15 cellular contexts compared by ENCODE assay signal in the genomic region with DNA sequence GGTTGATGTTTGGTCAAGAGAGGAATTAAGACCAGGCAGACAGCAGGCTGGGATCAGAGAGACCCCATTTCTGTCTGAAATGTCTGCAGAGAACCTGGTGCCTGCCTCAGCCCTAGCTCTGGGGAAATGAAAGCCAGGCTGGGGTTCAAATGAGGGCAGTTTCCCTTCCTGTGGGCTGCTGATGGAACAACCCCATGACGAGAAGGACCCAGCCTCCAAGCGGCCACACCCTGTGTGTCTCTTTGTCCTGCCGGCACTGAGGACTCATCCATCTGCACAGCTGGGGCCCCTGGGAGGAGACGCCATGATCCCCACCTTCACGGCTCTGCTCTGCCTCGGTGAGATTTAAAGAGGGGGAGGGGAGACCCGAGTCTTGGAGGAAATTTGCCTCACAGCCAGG. TPM values are rescaled to one million over a fixed set of nuclear protein-coding genes. Genes with fewer than 3 reads are reported as not detected.
A peak's percentile ranks its signal among the peaks of the same experiment; 100 is the strongest.
DNase-seq lines count a peak whose midpoint lies in the region; ATAC-seq and TF ChIP-seq lines count a peak whose summit lies in the region.
"Had no signal": no experiment of that assay in that cellular context is flagged by ENCODE, and none has a peak within 500 bp of the region (broad histone marks: within the 10 kb centered on the region; RNA-seq: fewer than 3 reads in every experiment).

A gene (plus strand): TSS at position 256 of the 400 bp plus-strand sequence. CDS start 49 bp downstream, at position 305.

- H3K27me3 ChIP-seq in HL-60 (ENCODE audit: insufficient read depth, poor library complexity, severe bottlenecking) (peaks cover 3% of the 10 kb centered on the region), sigmoid colon (peaks cover 0 to 14% (median 0%) of the 10 kb centered on the region in 3 donors)
- H3K27me3 ChIP-seq: cardiac muscle cell, Peyer's patch had no signal

- H3K4me3 ChIP-seq in GM12864 (ENCODE audit: low read depth, low read length) (peak within 1 kb of the TSS; percentile 34), HL-60 (replicated peaks; ENCODE audit: insufficient read depth, low read length) (peak within 1 kb of the TSS; percentile 25), sigmoid colon (peak within 1 kb of the TSS in 2 of 4 donors; percentile 8 to 18)
- H3K4me3 ChIP-seq: cardiac muscle cell, prostate gland had no signal

- TF ChIP-seq EP300 in sigmoid colon (IDR thresholded peaks at IDR 0.05), result no peak

- no peak for TF ChIP-seq CTCF in GM12864 (IDR thresholded peaks at IDR 0.05; ENCODE audit: low read depth, low read length, missing control alignments)
- TF ChIP-seq CTCF in HL-60 (IDR thresholded peaks at IDR 0.05; ENCODE audit: insufficient read depth, low read length), result no peak
- no peak for TF ChIP-seq CTCF in sigmoid colon (IDR thresholded peaks at IDR 0.05)

- ATAC-seq in stimulated activated naive CD8-positive, alpha-beta T cell treated with anti-CD3 and anti-CD28 coated beads, Interleukin-15, Interleukin-2, amounts not matched to agents 100 U/mL and 50 U/mL, for 24 hours, result no peak
- no peak for ATAC-seq in HG03108 (IDR thresholded peaks at IDR 0.05; ENCODE audit: unreplicated experiment)

- TF ChIP-seq POLR2A in sigmoid colon (IDR thresholded peaks at IDR 0.05), result no peak

- intact Hi-C loops in sigmoid colon (cut with DNase I), result no loop called here

- no peaks in the 10 kb centered on the region for H3K36me3 ChIP-seq in sigmoid colon
- H3K36me3 ChIP-seq: cardiac muscle cell, Peyer's patch, prostate gland had no signal

- H3K4me1 ChIP-seq in sigmoid colon, result no peaks in the 10 kb centered on the region
- H3K4me1 ChIP-seq: Peyer's patch, prostate gland had no signal

- peak; percentile 47 for DNase-seq in GM12864 (ENCODE audit: low read depth)
- DNase-seq in HL-60 (ENCODE audit: low read depth in 1 of 2, low spot score in 1 of 2), result peak in 1 of 2 experiments; percentile 63
- peak; percentile 45 for DNase-seq in globus pallidus (ENCODE audit: low spot score)
- DNase-seq in sigmoid colon, result peak; percentile 74
- DNase-seq in stimulated activated naive CD8-positive, alpha-beta T cell treated with anti-CD3 and anti-CD28 coated beads, Interleukin-15, Interleukin-2, amounts not matched to agents 100 U/mL and 50 U/mL, for 24 hours, result no peak
- DNase-seq in inferior parietal cortex (ENCODE audit: extremely low spot score), result no peak
- DNase-seq in HUDEP-2 (lab: John Stamatoyannopoulos, UW; ENCODE audit: unreplicated experiment in 76 of 76), result no peak
- DNase-seq: activated CD4-positive, alpha-beta T cell treated with anti-CD3 and anti-CD28 coated beads, Interleukin-2, amount 50 U/mL, for 4 hours; Karpas-422; NCI-H2107; stimulated activated CD4-positive, alpha-beta T cell treated with anti-CD3 and anti-CD28 coated beads, Interleukin-4, amount 100 ng/mL, for 4 hours had no signal

- H3K9me3 ChIP-seq in sigmoid colon, result no peaks in the 10 kb centered on the region
- H3K9me3 ChIP-seq: Peyer's patch, prostate gland had no signal

- 60 to 64% methylated on average over 7 of the region's 7 CpGs for WGBS in sigmoid colon, 2 donors

- H3K27ac ChIP-seq in HL-60 (replicated peaks), result no peak within 1 kb of the TSS
- no peak within 1 kb of the TSS for H3K27ac ChIP-seq in sigmoid colon
- H3K27ac ChIP-seq: cardiac muscle cell, Peyer's patch, prostate gland had no signal

RNA-seq across cellular contexts. Expression of the gene that starts here (rescaled TPM):
- 1 to 10 TPM; 1.4 to 6.4 (median 4.3) TPM for total RNA-seq in sigmoid colon
- 10 to 100 TPM in 2 of 3 donors, 1 to 10 TPM in 1; 3.0 to 23.8 (median 15.8) TPM for polyA plus RNA-seq in sigmoid colon
- total RNA-seq: cardiac muscle cell had no signal
- polyA plus RNA-seq: cardiac muscle cell had no signal

Comparison
In these comparisons a context has a peak if more than half of its experiments do, and no peak if none do; other contexts are left out.
1. DNase-seq: peak in GM12864 (single experiment), globus pallidus (single experiment) and sigmoid colon (single experiment); none in stimulated activated naive CD8-positive, alpha-beta T cell treated with anti-CD3 and anti-CD28 coated beads, Interleukin-15, Interleukin-2, amounts not matched to agents 100 U/mL and 50 U/mL, for 24 hours (single experiment), inferior parietal cortex (single experiment) and HUDEP-2 (0 of 76).